ENCODE assay signal across 13 cellular contexts in the genomic region with DNA sequence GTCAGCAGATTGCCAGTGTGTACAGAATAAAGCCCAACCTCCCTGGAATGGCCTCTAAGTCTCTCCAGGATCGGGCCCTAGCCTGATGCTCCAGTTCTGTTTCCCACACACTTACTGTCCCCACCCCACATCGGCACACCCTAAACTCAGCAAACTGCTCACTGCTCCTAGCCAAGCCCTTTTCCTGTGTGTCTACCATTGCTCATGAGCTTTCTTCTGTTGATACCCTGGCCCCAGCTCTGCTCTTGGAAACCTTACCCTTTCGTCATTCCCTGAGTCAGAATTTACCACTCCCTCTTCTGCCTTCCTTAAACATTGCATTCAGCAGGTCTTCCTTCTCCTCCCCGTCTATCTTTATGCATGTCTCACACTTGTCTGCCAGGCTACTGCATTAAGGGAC.
DNase-seq lines count a peak whose midpoint lies in the region; ATAC-seq, FAIRE-seq and TF ChIP-seq lines count a peak whose summit lies in the region.
"Had no signal": no experiment of that assay in that cellular context is flagged by ENCODE, and none has a peak within 500 bp of the region (broad histone marks: within the 10 kb centered on the region; RNA-seq: fewer than 3 reads in every experiment).

No MANE protein-coding gene starts in this region.

- no peak overlapping the region for H3K23ac ChIP-seq in H1 (ENCODE audit: insufficient read length)

- H3K9me3 ChIP-seq in H1 (ENCODE audit: insufficient read depth in 2 of 2, low read depth in 1 of 2, low read length in 1 of 2), result no peaks in the 10 kb centered on the region
- H3K9me3 ChIP-seq: psoas muscle had no signal

- no TSS peak for BruUV-seq in Calu3 (replicated peaks; lab: Mats Ljungman, UMichigan)

- H3K18ac ChIP-seq in H1 (ENCODE audit: extremely low read depth, low read length), result no peak overlapping the region

- H2AFZ ChIP-seq in H1 (ENCODE audit: low read length), result peak overlapping the region; percentile 94; the same call in 1 of the 2 replicates

- DNase-seq in Calu3 (peak; percentile 42), NCI-H446 (lab: John Stamatoyannopoulos, UW) (peak; percentile 51 to 94), H1 (ENCODE audit: low read depth in 1 of 2, low spot score in 2 of 2) (no peak), cerebellar nuclear complex (lab: John Stamatoyannopoulos, UW) (no peak), NCI-H82 treated with DMSO at 0.1 percent for 48 hours (lab: John Stamatoyannopoulos, UW; ENCODE audit: unreplicated experiment) (no peak)
- DNase-seq in activated CD4-positive, alpha-beta memory T cell treated with anti-CD3 and anti-CD28 coated beads for 36 hours, result no peak
- DNase-seq: activated B cell treated with CpG ODN at 0.5 μM for 24 hours, COR-L47, MV-4-11 had no signal

- H3K4me1 ChIP-seq in H1 (replicated peaks in 1 of 4; ENCODE audit: control insufficient read depth in 3 of 4, insufficient read depth in 4 of 4, low read length in 3 of 4), result peaks cover 0 to 8% (median 3%) of the 10 kb centered on the region in 4 experiments; a peak in 4 of 7 replicates

- no peak overlapping the region for H4K91ac ChIP-seq in H1 (replicated peaks; ENCODE audit: insufficient read length, low read length)

- no peak overlapping the region for H2AK5ac ChIP-seq in H1 (ENCODE audit: low read depth, low read length)

- no peak overlapping the region for H3K4me3 ChIP-seq in H1 (ENCODE audit: extremely low read depth in 1 of 4, insufficient read depth in 2 of 4, low read depth in 3 of 4, low read length in 4 of 4)
- H3K4me3 ChIP-seq: psoas muscle had no signal

- CTCF ChIA-PET in Calu3 (lab: Charles Lee) (interaction anchor here (1.0 to 1.1 kb wide), 2 partner anchors 57 to 253 kb away, joined by 3 to 4 read pairs; partner anchors contain the start of gene FRMD6), H1 (lab: Charles Lee; ENCODE audit: partially characterized antibody) (interaction anchor here (0.8 to 1.2 kb wide), 2 partner anchors 29 to 597 kb away, joined by 3 read pairs; no protein-coding TSS in a partner anchor)
- CTCF ChIA-PET in activated CD4-positive, alpha-beta memory T cell treated with anti-CD3 and anti-CD28 coated beads for 36 hours (lab: Charles Lee), result no interaction called here

- H3K9ac ChIP-seq in H1 (replicated peaks in 1 of 4; ENCODE audit: extremely low read depth in 1 of 4, low read depth in 3 of 4, low read length in 3 of 4), result no peak overlapping the region

- no peak overlapping the region for H3K27ac ChIP-seq in H1 (ENCODE audit: low read depth, low read length)
- H3K27ac ChIP-seq: psoas muscle had no signal

- no peak overlapping the region for H3K4me2 ChIP-seq in H1 (ENCODE audit: insufficient read depth in 1 of 2, low read depth in 2 of 2, low read length in 2 of 2)

- TF ChIP-seq CTCF in Calu3 (IDR thresholded peaks at IDR 0.05; ENCODE audit: unreplicated experiment), result no peak
- no peak for TF ChIP-seq CTCF in H1 (IDR thresholded peaks at IDR 0.05; ENCODE audit: control extremely low read depth in 1 of 3, insufficient read depth in 1 of 3, low read depth in 1 of 3, low read length in 3 of 3)
- TF ChIP-seq CTCF in nephron (IDR thresholded peaks at IDR 0.05; ENCODE audit: unreplicated experiment in 3 of 3), result no peak

- H3K36me3 Mint-ChIP-seq in Calu3 (ENCODE audit: insufficient read depth, unreplicated experiment), result peaks cover 17% of the 10 kb centered on the region
- H3K36me3 Mint-ChIP-seq in nephron (ENCODE audit: low read depth), result no peaks in the 10 kb centered on the region
- no peaks in the 10 kb centered on the region for H3K36me3 Mint-ChIP-seq in activated CD4-positive, alpha-beta memory T cell treated with anti-CD3 and anti-CD28 coated beads for 36 hours

- TF ChIP-seq EP300 in H1 (IDR thresholded peaks at IDR 0.05; ENCODE audit: borderline replicate concordance in 1 of 2, low read depth in 2 of 2, low read length in 2 of 2), result no peak

- H3K27me3 Mint-ChIP-seq in Calu3 (ENCODE audit: unreplicated experiment), result no peaks in the 10 kb centered on the region
- H3K27me3 Mint-ChIP-seq in nephron (ENCODE audit: low read depth), result no peaks in the 10 kb centered on the region
- H3K27me3 Mint-ChIP-seq in activated CD4-positive, alpha-beta memory T cell treated with anti-CD3 and anti-CD28 coated beads for 36 hours, result peaks cover 5% of the 10 kb centered on the region

- H3K79me1 ChIP-seq in H1 (ENCODE audit: low read depth, low read length), result no peaks in the 10 kb centered on the region

- no peak overlapping the region; the same call in 1 of the 2 replicates for H4K8ac ChIP-seq in H1 (ENCODE audit: extremely low read depth, insufficient read depth, low read length)

- no peak overlapping the region for H4K5ac ChIP-seq in H1 (ENCODE audit: insufficient read length, low read depth, low read length)

- no peak overlapping the region for H2BK12ac ChIP-seq in H1 (ENCODE audit: low read depth, low read length)

- 83% methylated on average over 4 of the region's 4 CpGs; no CpG with 5 or more reads in 1 of the 2 experiments for WGBS in H1 (ENCODE audit: extremely low coverage in 1 of 2, insufficient coverage in 1 of 2, insufficient read length in 1 of 2, insufficient replicate concordance in 2 of 2, low coverage in 1 of 2, low lambda C conversion rate in 2 of 2, missing lambda C conversion rate in 1 of 2), 2 experiments

- H4K20me1 ChIP-seq in H1 (replicated peaks in 1 of 2; ENCODE audit: control insufficient read depth in 1 of 2, insufficient read depth in 2 of 2, low read length in 2 of 2), result no peaks in the 10 kb centered on the region

- H3K4me3 Mint-ChIP-seq in Calu3 (ENCODE audit: low read depth, unreplicated experiment), result peak overlapping the region; percentile 56
- no peak overlapping the region for H3K4me3 Mint-ChIP-seq in nephron
- H3K4me3 Mint-ChIP-seq in activated CD4-positive, alpha-beta memory T cell treated with anti-CD3 and anti-CD28 coated beads for 36 hours, result no peak overlapping the region
- H3K4me3 Mint-ChIP-seq: activated B cell treated with CpG ODN at 0.5 μM for 24 hours had no signal

- no peak for FAIRE-seq in H1 (lab: Jason Lieb, UNC)
- FAIRE-seq: GM18507 had no signal

- no peaks in the 10 kb centered on the region for H3K79me2 ChIP-seq in H1 (ENCODE audit: control insufficient read depth in 1 of 2, insufficient read depth in 2 of 2, low read length in 2 of 2)

- no peak for TF ChIP-seq POLR2A in H1 (IDR thresholded peaks at IDR 0.05; ENCODE audit: control extremely low read depth in 1 of 2, low read depth in 2 of 2, low read length in 2 of 2)

- peak overlapping the region; percentile 95 for H3K27ac Mint-ChIP-seq in Calu3 (ENCODE audit: unreplicated experiment)
- peak overlapping the region; percentile 30 to 90 (median 56) for H3K27ac Mint-ChIP-seq in nephron
- H3K27ac Mint-ChIP-seq in activated CD4-positive, alpha-beta memory T cell treated with anti-CD3 and anti-CD28 coated beads for 36 hours, result no peak overlapping the region
- H3K27ac Mint-ChIP-seq: activated B cell treated with CpG ODN at 0.5 μM for 24 hours had no signal

- peaks cover 50% of the 10 kb centered on the region for H3K4me1 Mint-ChIP-seq in Calu3 (ENCODE audit: low read depth, unreplicated experiment)
- peaks cover 43% of the 10 kb centered on the region for H3K4me1 Mint-ChIP-seq in nephron
- no peaks in the 10 kb centered on the region for H3K4me1 Mint-ChIP-seq in activated CD4-positive, alpha-beta memory T cell treated with anti-CD3 and anti-CD28 coated beads for 36 hours (ENCODE audit: low read depth)
- H3K4me1 Mint-ChIP-seq: activated B cell treated with CpG ODN at 0.5 μM for 24 hours had no signal

- H3K36me3 ChIP-seq in H1 (ENCODE audit: control insufficient read depth in 2 of 4, insufficient read depth in 4 of 4, low read length in 3 of 4), result no peaks in the 10 kb centered on the region

- no peak overlapping the region for H2BK120ac ChIP-seq in H1 (replicated peaks; ENCODE audit: low read depth, low read length)

- intact Hi-C loops in Calu3 (cut with micrococcal nuclease; ENCODE audit: unreplicated experiment), result loop anchor here (10.0 kb wide), 1 partner anchor 136 kb away; no protein-coding TSS in a partner anchor
- intact Hi-C loops in activated CD4-positive, alpha-beta memory T cell treated with anti-CD3 and anti-CD28 coated beads for 36 hours (cut with micrococcal nuclease), result no loop called here

- no peak overlapping the region for H3K56ac ChIP-seq in H1 (replicated peaks; ENCODE audit: insufficient read length, low read depth, low read length)

- H2BK5ac ChIP-seq in H1 (ENCODE audit: low read depth, low read length), result no peak overlapping the region

- no peak overlapping the region for H3K14ac ChIP-seq in H1 (ENCODE audit: insufficient read length)

- TF ChIP-seq RAD21 in H1 (IDR thresholded peaks at IDR 0.05 in 1 of 2, conservative IDR thresholded peaks at IDR 0.05 in 1 of 2; ENCODE audit: low read depth in 2 of 2, low read length in 2 of 2), result no peak; a peak in 1 of 4 replicates

- H3K23me2 ChIP-seq in H1 (ENCODE audit: low read depth, low read length), result no peaks in the 10 kb centered on the region

- no peak overlapping the region for H2BK20ac ChIP-seq in H1 (ENCODE audit: low read length)

- no peaks in the 10 kb centered on the region for H3K27me3 ChIP-seq in H1 (replicated peaks in 1 of 4; ENCODE audit: control insufficient read depth in 3 of 4, extremely low read depth in 1 of 4, insufficient read depth in 3 of 4, low read length in 3 of 4)

- no peak overlapping the region for H3K4ac ChIP-seq in H1 (replicated peaks; ENCODE audit: insufficient read length, low read depth, low read length)

- ATAC-seq in GM18511 (IDR thresholded peaks at IDR 0.05; ENCODE audit: unreplicated experiment), result no peak

- no peak overlapping the region for H2BK15ac ChIP-seq in H1 (ENCODE audit: low read length)

- POLR2A ChIA-PET in H1 (lab: Charles Lee; ENCODE audit: partially characterized antibody), result no interaction called here
- POLR2A ChIA-PET in activated CD4-positive, alpha-beta memory T cell treated with anti-CD3 and anti-CD28 coated beads for 36 hours (lab: Charles Lee), result no interaction called here

- H3K9me3 Mint-ChIP-seq in Calu3 (ENCODE audit: low read depth, unreplicated experiment) (no peaks in the 10 kb centered on the region), nephron (no peaks in the 10 kb centered on the region)
- no peaks in the 10 kb centered on the region for H3K9me3 Mint-ChIP-seq in activated CD4-positive, alpha-beta memory T cell treated with anti-CD3 and anti-CD28 coated beads for 36 hours
- H3K9me3 Mint-ChIP-seq: activated B cell treated with CpG ODN at 0.5 μM for 24 hours had no signal

TF ChIP-seq in H1, 55 proteins besides CTCF, POLR2A, EP300 and RAD21 (continues in another document):
- TF ChIP-seq CEBPB (IDR thresholded peaks at IDR 0.05; ENCODE audit: low read depth, low read length) (no peak), RXRA (IDR thresholded peaks at IDR 0.05; ENCODE audit: insufficient read depth, low read depth, low read length) (no peak), TAF7 (optimal IDR thresholded peaks at IDR 0.05; ENCODE audit: borderline replicate concordance, low read depth, low read length) (no peak)

Comparison
In these comparisons a context has a peak if more than half of its experiments do, and no peak if none do; other contexts are left out.
1. DNase-seq: peak in Calu3 (single experiment) and NCI-H446 (2 of 2); none in H1 (0 of 2), activated CD4-positive, alpha-beta memory T cell treated with anti-CD3 and anti-CD28 coated beads for 36 hours (single experiment), cerebellar nuclear complex (0 of 2) and NCI-H82 treated with DMSO at 0.1 percent for 48 hours (single experiment).